ENCODE assay signal across 9 cellular contexts in genomic region chrX:103404225-103405008, GRCh38. TPM values are rescaled to one million over a fixed set of nuclear protein-coding genes. Genes with fewer than 3 reads are reported as not detected.
DNase-seq lines count a peak whose midpoint lies in the region; ATAC-seq and TF ChIP-seq lines count a peak whose summit lies in the region.
"Had no signal": no experiment of that assay in that cellular context is flagged by ENCODE, and none has a peak within 500 bp of the region (broad histone marks: within the 10 kb centered on the region; RNA-seq: fewer than 3 reads in every experiment).

No MANE protein-coding gene starts in this region.

- H3K9me3 Mint-ChIP-seq in endothelial cell (ENCODE audit: unreplicated experiment) (no peaks in the 10 kb centered on the region), mesothelial cell of epicardium (peaks cover 10% of the 10 kb centered on the region)

- TF ChIP-seq CTCF in endothelial cell (IDR thresholded peaks at IDR 0.05; ENCODE audit: unreplicated experiment) (no peak), mesothelial cell of epicardium (IDR thresholded peaks at IDR 0.05; ENCODE audit: unreplicated experiment) (no peak)

- peak overlapping the region; percentile 92 for H3K4me3 Mint-ChIP-seq in endothelial cell (ENCODE audit: unreplicated experiment)
- peak overlapping the region; percentile 85 for H3K4me3 Mint-ChIP-seq in mesothelial cell of epicardium

- H3K36me3 Mint-ChIP-seq in endothelial cell (ENCODE audit: low read depth, unreplicated experiment) (peaks cover 1% of the 10 kb centered on the region), mesothelial cell of epicardium (peaks cover under 1% of the 10 kb centered on the region)

- peak overlapping the region; percentile 93 for H3K27ac Mint-ChIP-seq in endothelial cell (ENCODE audit: unreplicated experiment)
- peak overlapping the region; percentile 92 for H3K27ac Mint-ChIP-seq in mesothelial cell of epicardium

- ATAC-seq in HG02840 (IDR thresholded peaks at IDR 0.05; ENCODE audit: low FRiP score, unreplicated experiment), result peak; percentile 87

- H3K4me1 Mint-ChIP-seq in endothelial cell (ENCODE audit: unreplicated experiment) (peaks cover 4% of the 10 kb centered on the region), mesothelial cell of epicardium (peaks cover 12% of the 10 kb centered on the region)

- H3K27me3 Mint-ChIP-seq in endothelial cell (ENCODE audit: unreplicated experiment), result peaks cover 5% of the 10 kb centered on the region
- no peaks in the 10 kb centered on the region for H3K27me3 Mint-ChIP-seq in mesothelial cell of epicardium (ENCODE audit: low read depth)

- peak; percentile 1 for DNase-seq in SIG-M5 treated with dmso at 0.1 percent for 504 hours (lab: John Stamatoyannopoulos, UW; ENCODE audit: unreplicated experiment)
- no peak for DNase-seq in SIG-M5 (lab: John Stamatoyannopoulos, UW)
- peak; percentile 86 for DNase-seq in NCI-H146 (lab: John Stamatoyannopoulos, UW)
- peak; percentile 43 for DNase-seq in activated CD4-positive, CD25-positive, alpha-beta regulatory T cell treated with anti-CD3 and anti-CD28 coated beads, Interleukin-2, amount 50 U/mL, for 72 hours
- DNase-seq in endothelial cell (ENCODE audit: low spot score), result peak; percentile 60
- DNase-seq in mesothelial cell of epicardium (ENCODE audit: low spot score in 2 of 2, unreplicated experiment in 2 of 2), result peak in 1 of 2 experiments; percentile 52
- peak; percentile 69 for DNase-seq in stimulated activated CD8-positive, alpha-beta memory T cell treated with anti-CD3 and anti-CD28 coated beads, Interleukin-4, amount 100 ng/mL, for 48 hours
- DNase-seq: DND-41 had no signal

RNA-seq across cellular contexts. Expression of gene BEX3, which starts 28.1 kb away (rescaled TPM):
- total RNA-seq in endothelial cell (ENCODE audit: unreplicated experiment), result 313 TPM
- total RNA-seq in mesothelial cell of epicardium, result 304 to 314 TPM (median 307 TPM) in 3 replicates

RNA-seq across cellular contexts. Expression of gene TCEAL9, which starts 48.1 kb away (rescaled TPM):
- total RNA-seq in endothelial cell (ENCODE audit: unreplicated experiment) (126 TPM), mesothelial cell of epicardium (55.4 to 61.1 TPM (median 60.1 TPM) in 3 replicates)
